9 cellular contexts compared by ENCODE assay signal in genomic region chr19:4473011-4473410, GRCh38. TPM values are rescaled to one million over a fixed set of nuclear protein-coding genes. Genes with fewer than 3 reads are reported as not detected.
DNase-seq lines count a peak whose midpoint lies in the region; ATAC-seq and TF ChIP-seq lines count a peak whose summit lies in the region.
"Had no signal": no experiment of that assay in that cellular context is flagged by ENCODE, and none has a peak within 500 bp of the region (broad histone marks: within the 10 kb centered on the region; RNA-seq: fewer than 3 reads in every experiment).

No MANE protein-coding gene starts in this region.

- H3K27ac Mint-ChIP-seq in effector memory CD8-positive, alpha-beta T cell, result peak overlapping the region; percentile 81 to 82
- no peak overlapping the region for H3K27ac Mint-ChIP-seq in neural crest cell (ENCODE audit: unreplicated experiment)

- no peaks in the 10 kb centered on the region for H3K27me3 Mint-ChIP-seq in effector memory CD8-positive, alpha-beta T cell
- no peaks in the 10 kb centered on the region for H3K27me3 Mint-ChIP-seq in neural crest cell (ENCODE audit: low read depth)

- peaks cover 19 to 21% of the 10 kb centered on the region in 2 donors for H3K4me1 Mint-ChIP-seq in effector memory CD8-positive, alpha-beta T cell (ENCODE audit: low read depth in 2 of 2)
- peaks cover 15% of the 10 kb centered on the region for H3K4me1 Mint-ChIP-seq in neural crest cell

- ATAC-seq in effector memory CD8-positive, alpha-beta T cell (replicated peaks), result no peak
- ATAC-seq in GM19351 (IDR thresholded peaks at IDR 0.05; ENCODE audit: unreplicated experiment) (no peak), HG03571 (IDR thresholded peaks at IDR 0.05; ENCODE audit: unreplicated experiment) (no peak)

- TF ChIP-seq CTCF in NB4 (IDR thresholded peaks at IDR 0.05; ENCODE audit: low read depth, low read length) (no peak), neural crest cell (conservative IDR thresholded peaks at IDR 0.05) (no peak)

- peaks cover 35% of the 10 kb centered on the region for H3K4me1 ChIP-seq in BLaER1

- no peaks in the 10 kb centered on the region for H3K9me3 Mint-ChIP-seq in effector memory CD8-positive, alpha-beta T cell
- no peaks in the 10 kb centered on the region for H3K9me3 Mint-ChIP-seq in neural crest cell

- TF ChIP-seq POLR2A in NB4 (IDR thresholded peaks at IDR 0.05; ENCODE audit: extremely low read depth, insufficient read length), result no peak

- peak overlapping the region in 1 of 2 donors; percentile 72 for H3K4me3 Mint-ChIP-seq in effector memory CD8-positive, alpha-beta T cell
- H3K4me3 Mint-ChIP-seq in neural crest cell, result peak overlapping the region; percentile 91

- DNase-seq in NB4 (ENCODE audit: low read depth) (no peak), neural crest cell (ENCODE audit: low read depth, low spot score) (no peak), NCI-H2029 treated with DMSO at 0.1 percent for 48 hours (lab: John Stamatoyannopoulos, UW) (no peak)
- no peak for DNase-seq in effector memory CD8-positive, alpha-beta T cell
- no peak for DNase-seq in stimulated activated CD4-positive, alpha-beta T cell treated with anti-CD3 and anti-CD28 coated beads, Interleukin-4, amount 100 ng/mL, for 4 hours
- DNase-seq: NCI-H446 treated with DMSO at 0.1 percent for 48 hours had no signal

- H3K36me3 Mint-ChIP-seq in effector memory CD8-positive, alpha-beta T cell (ENCODE audit: insufficient read depth), result peaks cover 8% of the 10 kb centered on the region
- peaks cover 4% of the 10 kb centered on the region for H3K36me3 Mint-ChIP-seq in neural crest cell (ENCODE audit: low read depth)

- no peaks in the 10 kb centered on the region for H3K9me3 ChIP-seq in BLaER1

- no peaks in the 10 kb centered on the region for H3K27me3 ChIP-seq in BLaER1

- H3K4me2 ChIP-seq in BLaER1, result peak overlapping the region; percentile 100

- H3K9ac ChIP-seq in BLaER1, result peak overlapping the region; percentile 95

- peaks cover 29% of the 10 kb centered on the region for H4K20me1 ChIP-seq in BLaER1

- H3K36me3 ChIP-seq in BLaER1, result peaks cover 29% of the 10 kb centered on the region

- H3K27ac ChIP-seq in BLaER1, result peak overlapping the region; percentile 89

- peak overlapping the region; percentile 96 for H3K4me3 ChIP-seq in BLaER1
- peak overlapping the region; percentile 59 for H3K4me3 ChIP-seq in NB4 (ENCODE audit: low read depth, low read length)

RNA-seq across cellular contexts. Expression of gene HDGFL2, which starts 0.9 kb away (rescaled TPM):
- total RNA-seq in neural crest cell, result 103 and 110 TPM in 2 replicates

RNA-seq across cellular contexts. Expression of gene UBXN6, which starts 15.4 kb away (rescaled TPM):
- 39.5 and 40.9 TPM in 2 replicates for total RNA-seq in neural crest cell

RNA-seq across cellular contexts. Expression of gene PLIN4, which starts 45.3 kb away (rescaled TPM):
- 0.30 and 0.47 TPM in 2 replicates for total RNA-seq in neural crest cell
